ENCODE assay signal across 1 cellular context in the genomic region with DNA sequence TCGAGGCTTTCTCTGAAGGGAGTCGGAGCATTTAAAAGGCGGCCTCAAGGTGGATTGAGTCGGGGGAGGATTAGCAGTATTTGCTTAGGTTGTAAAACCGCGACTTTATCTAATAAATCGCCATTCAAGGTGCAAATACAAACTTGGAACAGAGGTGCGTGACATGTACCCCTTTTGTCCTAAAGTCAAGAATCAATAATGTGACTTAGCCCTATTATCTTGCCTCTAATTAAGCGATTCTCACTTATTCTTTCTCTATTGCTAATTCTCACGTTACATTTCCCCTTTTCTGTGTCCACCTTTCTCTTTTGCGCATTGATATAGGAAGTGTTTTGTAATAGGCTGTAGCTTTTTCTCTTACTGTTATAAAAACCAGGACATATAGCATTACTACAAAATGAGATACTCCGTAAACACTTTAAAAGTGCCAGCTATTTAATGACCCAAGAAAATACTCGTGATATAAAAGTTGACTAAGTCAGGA.
TF ChIP-seq lines count a peak whose summit lies in the region.

No MANE protein-coding gene starts in this region.

TF ChIP-seq in H1, 55 proteins besides CTCF, POLR2A, EP300 and RAD21:
- TF ChIP-seq, protein P1, sequence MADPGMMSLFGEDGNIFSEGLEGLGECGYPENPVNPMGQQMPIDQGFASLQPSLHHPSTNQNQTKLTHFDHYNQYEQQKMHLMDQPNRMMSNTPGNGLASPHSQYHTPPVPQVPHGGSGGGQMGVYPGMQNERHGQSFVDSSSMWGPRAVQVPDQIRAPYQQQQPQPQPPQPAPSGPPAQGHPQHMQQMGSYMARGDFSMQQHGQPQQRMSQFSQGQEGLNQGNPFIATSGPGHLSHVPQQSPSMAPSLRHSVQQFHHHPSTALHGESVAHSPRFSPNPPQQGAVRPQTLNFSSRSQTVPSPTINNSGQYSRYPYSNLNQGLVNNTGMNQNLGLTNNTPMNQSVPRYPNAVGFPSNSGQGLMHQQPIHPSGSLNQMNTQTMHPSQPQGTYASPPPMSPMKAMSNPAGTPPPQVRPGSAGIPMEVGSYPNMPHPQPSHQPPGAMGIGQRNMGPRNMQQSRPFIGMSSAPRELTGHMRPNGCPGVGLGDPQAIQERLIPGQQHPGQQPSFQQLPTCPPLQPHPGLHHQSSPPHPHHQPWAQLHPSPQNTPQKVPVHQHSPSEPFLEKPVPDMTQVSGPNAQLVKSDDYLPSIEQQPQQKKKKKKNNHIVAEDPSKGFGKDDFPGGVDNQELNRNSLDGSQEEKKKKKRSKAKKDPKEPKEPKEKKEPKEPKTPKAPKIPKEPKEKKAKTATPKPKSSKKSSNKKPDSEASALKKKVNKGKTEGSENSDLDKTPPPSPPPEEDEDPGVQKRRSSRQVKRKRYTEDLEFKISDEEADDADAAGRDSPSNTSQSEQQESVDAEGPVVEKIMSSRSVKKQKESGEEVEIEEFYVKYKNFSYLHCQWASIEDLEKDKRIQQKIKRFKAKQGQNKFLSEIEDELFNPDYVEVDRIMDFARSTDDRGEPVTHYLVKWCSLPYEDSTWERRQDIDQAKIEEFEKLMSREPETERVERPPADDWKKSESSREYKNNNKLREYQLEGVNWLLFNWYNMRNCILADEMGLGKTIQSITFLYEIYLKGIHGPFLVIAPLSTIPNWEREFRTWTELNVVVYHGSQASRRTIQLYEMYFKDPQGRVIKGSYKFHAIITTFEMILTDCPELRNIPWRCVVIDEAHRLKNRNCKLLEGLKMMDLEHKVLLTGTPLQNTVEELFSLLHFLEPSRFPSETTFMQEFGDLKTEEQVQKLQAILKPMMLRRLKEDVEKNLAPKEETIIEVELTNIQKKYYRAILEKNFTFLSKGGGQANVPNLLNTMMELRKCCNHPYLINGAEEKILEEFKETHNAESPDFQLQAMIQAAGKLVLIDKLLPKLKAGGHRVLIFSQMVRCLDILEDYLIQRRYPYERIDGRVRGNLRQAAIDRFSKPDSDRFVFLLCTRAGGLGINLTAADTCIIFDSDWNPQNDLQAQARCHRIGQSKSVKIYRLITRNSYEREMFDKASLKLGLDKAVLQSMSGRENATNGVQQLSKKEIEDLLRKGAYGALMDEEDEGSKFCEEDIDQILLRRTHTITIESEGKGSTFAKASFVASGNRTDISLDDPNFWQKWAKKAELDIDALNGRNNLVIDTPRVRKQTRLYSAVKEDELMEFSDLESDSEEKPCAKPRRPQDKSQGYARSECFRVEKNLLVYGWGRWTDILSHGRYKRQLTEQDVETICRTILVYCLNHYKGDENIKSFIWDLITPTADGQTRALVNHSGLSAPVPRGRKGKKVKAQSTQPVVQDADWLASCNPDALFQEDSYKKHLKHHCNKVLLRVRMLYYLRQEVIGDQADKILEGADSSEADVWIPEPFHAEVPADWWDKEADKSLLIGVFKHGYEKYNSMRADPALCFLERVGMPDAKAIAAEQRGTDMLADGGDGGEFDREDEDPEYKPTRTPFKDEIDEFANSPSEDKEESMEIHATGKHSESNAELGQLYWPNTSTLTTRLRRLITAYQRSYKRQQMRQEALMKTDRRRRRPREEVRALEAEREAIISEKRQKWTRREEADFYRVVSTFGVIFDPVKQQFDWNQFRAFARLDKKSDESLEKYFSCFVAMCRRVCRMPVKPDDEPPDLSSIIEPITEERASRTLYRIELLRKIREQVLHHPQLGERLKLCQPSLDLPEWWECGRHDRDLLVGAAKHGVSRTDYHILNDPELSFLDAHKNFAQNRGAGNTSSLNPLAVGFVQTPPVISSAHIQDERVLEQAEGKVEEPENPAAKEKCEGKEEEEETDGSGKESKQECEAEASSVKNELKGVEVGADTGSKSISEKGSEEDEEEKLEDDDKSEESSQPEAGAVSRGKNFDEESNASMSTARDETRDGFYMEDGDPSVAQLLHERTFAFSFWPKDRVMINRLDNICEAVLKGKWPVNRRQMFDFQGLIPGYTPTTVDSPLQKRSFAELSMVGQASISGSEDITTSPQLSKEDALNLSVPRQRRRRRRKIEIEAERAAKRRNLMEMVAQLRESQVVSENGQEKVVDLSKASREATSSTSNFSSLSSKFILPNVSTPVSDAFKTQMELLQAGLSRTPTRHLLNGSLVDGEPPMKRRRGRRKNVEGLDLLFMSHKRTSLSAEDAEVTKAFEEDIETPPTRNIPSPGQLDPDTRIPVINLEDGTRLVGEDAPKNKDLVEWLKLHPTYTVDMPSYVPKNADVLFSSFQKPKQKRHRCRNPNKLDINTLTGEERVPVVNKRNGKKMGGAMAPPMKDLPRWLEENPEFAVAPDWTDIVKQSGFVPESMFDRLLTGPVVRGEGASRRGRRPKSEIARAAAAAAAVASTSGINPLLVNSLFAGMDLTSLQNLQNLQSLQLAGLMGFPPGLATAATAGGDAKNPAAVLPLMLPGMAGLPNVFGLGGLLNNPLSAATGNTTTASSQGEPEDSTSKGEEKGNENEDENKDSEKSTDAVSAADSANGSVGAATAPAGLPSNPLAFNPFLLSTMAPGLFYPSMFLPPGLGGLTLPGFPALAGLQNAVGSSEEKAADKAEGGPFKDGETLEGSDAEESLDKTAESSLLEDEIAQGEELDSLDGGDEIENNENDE (IDR thresholded peaks at IDR 0.05; ENCODE audit: insufficient replicate concordance, low read length) = peak; percentile 33
- TF ChIP-seq TBP (IDR thresholded peaks at IDR 0.05; ENCODE audit: low read depth, low read length) = no peak
TF ChIP-seq in H1: peak in this region for 1.
